In genomic region chr1:167676916-167677848, GRCh38 we compare ENCODE assay signal across 17 cellular contexts. TPM values are rescaled to one million over a fixed set of nuclear protein-coding genes. Genes with fewer than 3 reads are reported as not detected.
A peak's percentile ranks its signal among the peaks of the same experiment; 100 is the strongest.
DNase-seq lines count a peak whose midpoint lies in the region; ATAC-seq, FAIRE-seq and TF ChIP-seq lines count a peak whose summit lies in the region.
"Had no signal": no experiment of that assay in that cellular context is flagged by ENCODE, and none has a peak within 500 bp of the region (broad histone marks: within the 10 kb centered on the region; RNA-seq: fewer than 3 reads in every experiment).

No MANE protein-coding gene starts in this region.

- H3K27me3 Mint-ChIP-seq in CD8-positive, alpha-beta memory T cell, result no peaks in the 10 kb centered on the region
- H3K27me3 Mint-ChIP-seq in activated naive CD8-positive, alpha-beta T cell treated with anti-CD3 and anti-CD28 coated beads, Interleukin-2, amount 50 U/mL, for 24 hours, result no peaks in the 10 kb centered on the region

- no peaks in the 10 kb centered on the region for H3K27me3 ChIP-seq in CD8-positive, alpha-beta memory T cell (ENCODE audit: insufficient read depth, low read length, poor library complexity, severe bottlenecking)
- H3K27me3 ChIP-seq in HepG2 (ENCODE audit: control insufficient read depth in 1 of 2, insufficient read depth in 2 of 2, low read length in 2 of 2), result no peaks in the 10 kb centered on the region; a peak in 1 of 5 replicates
- H3K27me3 ChIP-seq: brain microvascular endothelial cell, right atrium auricular region had no signal

- TF ChIP-seq RAD21 in HepG2 (CRISPR knock-in tag; IDR thresholded peaks at IDR 0.05), result no peak

- H3K9me3 ChIP-seq in CD8-positive, alpha-beta memory T cell (ENCODE audit: low read length), result no peaks in the 10 kb centered on the region
- H3K9me3 ChIP-seq in HepG2 (ENCODE audit: low read length), result no peaks in the 10 kb centered on the region
- H3K9me3 ChIP-seq: right atrium auricular region had no signal

- no peaks in the 10 kb centered on the region for H3K79me2 ChIP-seq in HepG2 (ENCODE audit: insufficient read depth, low read length)

- no peak for TF ChIP-seq CTCF in HepG2 (CRISPR knock-in tag; IDR thresholded peaks at IDR 0.05)

- POLR2A ChIA-PET in CD8-positive, alpha-beta memory T cell (lab: Charles Lee), result no interaction called here
- POLR2A ChIA-PET in HepG2 (lab: Yijun Ruan, JAX), result no interaction called here

- no peaks in the 10 kb centered on the region for H3K9me3 Mint-ChIP-seq in CD8-positive, alpha-beta memory T cell
- H3K9me3 Mint-ChIP-seq in activated naive CD8-positive, alpha-beta T cell treated with anti-CD3 and anti-CD28 coated beads, Interleukin-2, amount 50 U/mL, for 24 hours, result no peaks in the 10 kb centered on the region

- no peak overlapping the region for H3K27ac ChIP-seq in CD8-positive, alpha-beta memory T cell (ENCODE audit: low read depth, low read length)
- no peak overlapping the region for H3K27ac ChIP-seq in HepG2 (ENCODE audit: extremely low read length, insufficient read depth, low read length)
- H3K27ac ChIP-seq: brain microvascular endothelial cell, right atrium auricular region had no signal

- no peak for TF ChIP-seq POLR2A in HepG2 (IDR thresholded peaks at IDR 0.05; ENCODE audit: insufficient read depth in 1 of 2, low read depth in 2 of 2, low read length in 2 of 2)

- ATAC-seq in GM18867 (IDR thresholded peaks at IDR 0.05; ENCODE audit: unreplicated experiment) (peak; percentile 34), HG03196 (IDR thresholded peaks at IDR 0.05; ENCODE audit: unreplicated experiment) (peak; percentile 18), left cardiac atrium (no peak), HG02588 (IDR thresholded peaks at IDR 0.05; ENCODE audit: unreplicated experiment) (no peak), HepG2 (no peak)
- ATAC-seq in activated naive CD8-positive, alpha-beta T cell treated with anti-CD3 and anti-CD28 coated beads, Interleukin-2, amount 50 U/mL, for 24 hours, result no peak

- H3K27ac Mint-ChIP-seq in CD8-positive, alpha-beta memory T cell, result peak overlapping the region in 5 of 8 donors; percentile 40 to 66 (median 45)
- H3K27ac Mint-ChIP-seq in activated naive CD8-positive, alpha-beta T cell treated with anti-CD3 and anti-CD28 coated beads, Interleukin-2, amount 50 U/mL, for 24 hours, result peak overlapping the region; percentile 14

- no peaks in the 10 kb centered on the region for H4K20me1 ChIP-seq in HepG2 (ENCODE audit: insufficient read depth, low read length)

- in situ Hi-C loops in HepG2 (cut with HindIII; ENCODE audit: extremely low pct_ligation_motif_present, low pct_unique_long_range_greater_than_20kb), result no loop called here

- no peak for TF ChIP-seq EP300 in HepG2 (IDR thresholded peaks at IDR 0.05; ENCODE audit: low read depth in 2 of 2, low read length in 2 of 2)
- TF ChIP-seq EP300 in HepG2 (CRISPR knock-in tag; IDR thresholded peaks at IDR 0.05; ENCODE audit: borderline replicate concordance), result no peak

- peaks cover 0 to 40% (median 7%) of the 10 kb centered on the region in 3 donors for H3K36me3 Mint-ChIP-seq in CD8-positive, alpha-beta memory T cell
- peaks cover 24% of the 10 kb centered on the region for H3K36me3 Mint-ChIP-seq in activated naive CD8-positive, alpha-beta T cell treated with anti-CD3 and anti-CD28 coated beads, Interleukin-2, amount 50 U/mL, for 24 hours (ENCODE audit: low read depth)

- no peak for FAIRE-seq in HepG2 (lab: Jason Lieb, UNC)
- FAIRE-seq: frontal cortex, islet of Langerhans had no signal

- peaks cover 30 to 54% (median 30%) of the 10 kb centered on the region in 3 donors for H3K4me1 Mint-ChIP-seq in CD8-positive, alpha-beta memory T cell
- peaks cover 33% of the 10 kb centered on the region for H3K4me1 Mint-ChIP-seq in activated naive CD8-positive, alpha-beta T cell treated with anti-CD3 and anti-CD28 coated beads, Interleukin-2, amount 50 U/mL, for 24 hours

- H3K4me1 ChIP-seq in CD8-positive, alpha-beta memory T cell (ENCODE audit: insufficient read depth, low read length), result peaks cover 56% of the 10 kb centered on the region
- H3K4me1 ChIP-seq in HepG2 (ENCODE audit: insufficient read depth, low read length), result peaks cover 15% of the 10 kb centered on the region

- intact Hi-C loops in left cardiac atrium (cut with DNase I), result no loop called here
- intact Hi-C loops in HepG2 (cut with micrococcal nuclease; ENCODE audit: unreplicated experiment), result no loop called here

- CTCF ChIA-PET in CD8-positive, alpha-beta memory T cell (lab: Charles Lee), result interaction anchor here (2.1 kb wide), 1 partner anchor 11 kb away, joined by 10 read pairs; no protein-coding TSS in a partner anchor
- CTCF ChIA-PET in HepG2 (lab: Yijun Ruan, JAX; ENCODE audit: low intra/inter-chr PET ratio, low total read pairs), result no interaction called here

- 37% methylated on average over 6 of the region's 7 CpGs for WGBS in HepG2 (ENCODE audit: low lambda C conversion rate)

- H3K36me3 ChIP-seq in CD8-positive, alpha-beta memory T cell (ENCODE audit: insufficient read depth, low read length), result peaks cover 37% of the 10 kb centered on the region
- H3K36me3 ChIP-seq in HepG2 (replicated peaks in 1 of 2; ENCODE audit: control insufficient read depth in 1 of 2, insufficient read depth in 2 of 2, low read length in 2 of 2), result no peaks in the 10 kb centered on the region
- H3K36me3 ChIP-seq: brain microvascular endothelial cell had no signal

- no peak overlapping the region for H3K9ac ChIP-seq in HepG2 (ENCODE audit: insufficient read depth, low read depth, low read length)

- no peak overlapping the region for H2AFZ ChIP-seq in HepG2 (ENCODE audit: low read length)

- H3K4me2 ChIP-seq in HepG2 (ENCODE audit: low read depth, low read length), result no peak overlapping the region

- peak overlapping the region in 1 of 7 donors; percentile 51 for H3K4me3 Mint-ChIP-seq in CD8-positive, alpha-beta memory T cell
- H3K4me3 Mint-ChIP-seq in activated naive CD8-positive, alpha-beta T cell treated with anti-CD3 and anti-CD28 coated beads, Interleukin-2, amount 50 U/mL, for 24 hours, result no peak overlapping the region

- no peak overlapping the region for H3K4me3 ChIP-seq in CD8-positive, alpha-beta memory T cell (ENCODE audit: low read length)
- H3K4me3 ChIP-seq in HepG2 (replicated peaks in 1 of 3; ENCODE audit: insufficient read depth in 1 of 3, low read depth in 2 of 3, low read length in 3 of 3), result no peak overlapping the region
- H3K4me3 ChIP-seq: right atrium auricular region had no signal

- DNase-seq in CD8-positive, alpha-beta memory T cell, result no peak
- no peak for DNase-seq in activated naive CD8-positive, alpha-beta T cell treated with anti-CD3 and anti-CD28 coated beads, Interleukin-2, amount 50 U/mL, for 24 hours
- DNase-seq in superior temporal gyrus (ENCODE audit: extremely low spot score), result no peak
- DNase-seq in left cardiac atrium, result no peak
- no peak for DNase-seq in HepG2 (ENCODE audit: low spot score)
- DNase-seq: activated T-cell treated with anti-CD3 and anti-CD28 coated beads for 4 hours, brain microvascular endothelial cell, GOT3, NCI-H1417, NCI-H524 treated with DMSO at 0.1 percent for 48 hours had no signal

- BruUV-seq in HepG2 (replicated peaks; lab: Mats Ljungman, UMichigan), result no TSS peak

RNA-seq across cellular contexts. Expression of gene MPZL1, which starts 44.6 kb away (rescaled TPM):
- 10 to 100 TPM; 15.6 to 17.9 TPM for total RNA-seq in CD8-positive, alpha-beta memory T cell
- polyA plus RNA-seq in CD8-positive, alpha-beta memory T cell, result 8.2 TPM
- 10 to 100 TPM; 66.7 to 69.7 TPM for total RNA-seq in left cardiac atrium
- 43.9 and 68.7 TPM in 2 replicates for total RNA-seq in HepG2 (2016; rRNA removed; fragmentation: Illumina TruSeq; extraction: Trizol)
- 32.2 and 32.5 TPM in 2 replicates for total RNA-seq in HepG2 (2016; cell fraction: cytosol; rRNA removed; fragmentation: Illumina TruSeq; extraction: Trizol; ENCODE audit: low read depth)
- 37.7 and 65.7 TPM in 2 replicates for total RNA-seq in HepG2 (2016; cell fraction: insoluble cytoplasmic fraction; rRNA removed; fragmentation: Illumina TruSeq; extraction: Trizol)
- 33.4 and 37.7 TPM in 2 replicates for total RNA-seq in HepG2 (2016; cell fraction: membrane; rRNA removed; fragmentation: Illumina TruSeq; extraction: Trizol)
- 62.3 and 75.4 TPM in 2 replicates for total RNA-seq in HepG2 (2016; cell fraction: nucleus; rRNA removed; fragmentation: Illumina TruSeq; extraction: Trizol)
- 38.0 and 40.1 TPM in 2 replicates for polyA plus RNA-seq in HepG2 (2011; rRNA removed)
- 16.8 and 31.1 TPM in 2 replicates for polyA plus RNA-seq in HepG2 (2011; cell fraction: cytosol; rRNA removed)
- polyA plus RNA-seq in HepG2 (2011; cell fraction: nucleus; rRNA removed), result 16.0 and 18.0 TPM in 2 replicates
- 41.2 and 46.3 TPM in 2 replicates for polyA plus RNA-seq in HepG2 (2012)
- polyA plus RNA-seq in HepG2 (2016; cell fraction: cytosol; fragmentation: Illumina TruSeq; extraction: Trizol; ENCODE audit: low read depth), result 9.7 and 14.9 TPM in 2 replicates
- polyA plus RNA-seq in HepG2 (2016; cell fraction: insoluble cytoplasmic fraction; fragmentation: Illumina TruSeq; extraction: Trizol; ENCODE audit: low read depth), result 43.0 and 47.2 TPM in 2 replicates
- polyA plus RNA-seq in HepG2 (2016; cell fraction: membrane; fragmentation: Illumina TruSeq; extraction: Trizol; ENCODE audit: low read depth), result 21.1 and 21.8 TPM in 2 replicates
- 99.6 and 104 TPM in 2 replicates for polyA plus RNA-seq in HepG2 (2016; cell fraction: nucleus; fragmentation: Illumina TruSeq; extraction: Trizol; ENCODE audit: insufficient read depth, low read depth)
- polyA minus RNA-seq in HepG2 (2011; rRNA and poly(A)+ RNA removed; ENCODE audit: low replicate concordance), result 23.5 and 65.7 TPM in 2 replicates
- 37.6 and 52.6 TPM in 2 replicates for polyA minus RNA-seq in HepG2 (2011; cell fraction: cytosol; rRNA and poly(A)+ RNA removed)
- 26.1 and 36.4 TPM in 2 replicates for polyA minus RNA-seq in HepG2 (2011; cell fraction: nucleus; rRNA and poly(A)+ RNA removed)

RNA-seq across cellular contexts. Expression of gene RCSD1, which starts 47.1 kb away (rescaled TPM):
- total RNA-seq in CD8-positive, alpha-beta memory T cell, result 10 to 100 TPM; 45.9 to 47.9 TPM
- polyA plus RNA-seq in CD8-positive, alpha-beta memory T cell, result 171 TPM
- total RNA-seq in left cardiac atrium (10 to 100 TPM; 33.6 to 38.7 TPM), HepG2 (2016; rRNA removed; fragmentation: Illumina TruSeq; extraction: Trizol) (not detected in 2 replicates)
- not detected in 2 replicates for total RNA-seq in HepG2 (2016; cell fraction: cytosol; rRNA removed; fragmentation: Illumina TruSeq; extraction: Trizol; ENCODE audit: low read depth)
- total RNA-seq in HepG2 (2016; cell fraction: insoluble cytoplasmic fraction; rRNA removed; fragmentation: Illumina TruSeq; extraction: Trizol), result not detected in 2 replicates
- total RNA-seq in HepG2 (2016; cell fraction: membrane; rRNA removed; fragmentation: Illumina TruSeq; extraction: Trizol), result not detected in 2 replicates
- not detected in 2 replicates for total RNA-seq in HepG2 (2016; cell fraction: nucleus; rRNA removed; fragmentation: Illumina TruSeq; extraction: Trizol)
- not detected in 2 replicates for polyA plus RNA-seq in HepG2 (2011; rRNA removed)
- polyA plus RNA-seq in HepG2 (2011; cell fraction: cytosol; rRNA removed), result not detected in 2 replicates
- not detected in 2 replicates for polyA plus RNA-seq in HepG2 (2011; cell fraction: nucleus; rRNA removed)
- not detected in 2 replicates for polyA plus RNA-seq in HepG2 (2012)
- not detected in 2 replicates for polyA plus RNA-seq in HepG2 (2016; cell fraction: cytosol; fragmentation: Illumina TruSeq; extraction: Trizol; ENCODE audit: low read depth)
- not detected in 2 replicates for polyA plus RNA-seq in HepG2 (2016; cell fraction: insoluble cytoplasmic fraction; fragmentation: Illumina TruSeq; extraction: Trizol; ENCODE audit: low read depth)
- polyA plus RNA-seq in HepG2 (2016; cell fraction: membrane; fragmentation: Illumina TruSeq; extraction: Trizol; ENCODE audit: low read depth), result not detected in 2 replicates
- polyA plus RNA-seq in HepG2 (2016; cell fraction: nucleus; fragmentation: Illumina TruSeq; extraction: Trizol; ENCODE audit: insufficient read depth, low read depth), result not detected in 2 replicates
- 0.26 and 0.32 TPM in 2 replicates for polyA minus RNA-seq in HepG2 (2011; rRNA and poly(A)+ RNA removed; ENCODE audit: low replicate concordance)
- polyA minus RNA-seq in HepG2 (2011; cell fraction: cytosol; rRNA and poly(A)+ RNA removed), result not detected in 2 replicates
- not detected in 2 replicates for polyA minus RNA-seq in HepG2 (2011; cell fraction: nucleus; rRNA and poly(A)+ RNA removed)
- polyA plus RNA-seq: BJ had no signal

Comparison
In these comparisons a context has a peak if more than half of its experiments do, and no peak if none do; other contexts are left out.
1. ATAC-seq: peak in GM18867 (single experiment) and HG03196 (single experiment); none in activated naive CD8-positive, alpha-beta T cell treated with anti-CD3 and anti-CD28 coated beads, Interleukin-2, amount 50 U/mL, for 24 hours (single experiment), left cardiac atrium (0 of 2), HG02588 (single experiment) and HepG2 (single experiment).
2. RNA of gene RCSD1, which starts 47.1 kb away (total RNA-seq): 45.9 to 47.9 TPM in CD8-positive, alpha-beta memory T cell and 33.6 to 38.7 TPM in left cardiac atrium; not detected in HepG2; every median in the first group is over 10 times any median in the second.